In genomic region chr1:62436039-62436465, GRCh38 we compare ENCODE assay signal across 8 cellular contexts. TPM values are rescaled to one million over a fixed set of nuclear protein-coding genes. Genes with fewer than 3 reads are reported as not detected.
DNase-seq lines count a peak whose midpoint lies in the region; ATAC-seq and TF ChIP-seq lines count a peak whose summit lies in the region.

No MANE protein-coding gene starts in this region.

- H4K12ac ChIP-seq in trophoblast cell (ENCODE audit: low read depth, low read length): peak overlapping the region; percentile 69

- H3K23ac ChIP-seq in trophoblast cell (ENCODE audit: low read length): no peak overlapping the region

- WGBS in gastroesophageal sphincter (ENCODE audit: low coverage in 1 of 2), 2 donors: 0 to 1% methylated on average over 20 to 22 of the region's 45 CpGs
- no CpG with 5 or more reads among the region's 45 CpGs for WGBS in trophoblast cell (ENCODE audit: extremely low coverage, insufficient coverage, insufficient read length)

- H2AK5ac ChIP-seq in trophoblast cell (ENCODE audit: low read length): peak overlapping the region; percentile 25

- H4K8ac ChIP-seq in trophoblast cell (ENCODE audit: low read depth, low read length): peak overlapping the region; percentile 88

- H3K4me2 ChIP-seq in Karpas-422 (ENCODE audit: low read depth, low read length, poor library complexity, severe bottlenecking) (peak overlapping the region; percentile 82), trophoblast cell (ENCODE audit: low read length) (peak overlapping the region; percentile 76)

- TF ChIP-seq POLR2A in gastroesophageal sphincter (IDR thresholded peaks at IDR 0.05): peak; percentile 86 to 94

- H3K79me2 ChIP-seq in Karpas-422 (ENCODE audit: low read length) (peaks cover 49% of the 10 kb centered on the region), trophoblast cell (ENCODE audit: control insufficient read depth, insufficient read depth, low read length, poor library complexity) (peaks cover 15% of the 10 kb centered on the region)

- ATAC-seq in gastroesophageal sphincter (peak; percentile 90), GM18517 (IDR thresholded peaks at IDR 0.05; ENCODE audit: unreplicated experiment) (no peak)

- H3K18ac ChIP-seq in trophoblast cell (ENCODE audit: low read length): peak overlapping the region; percentile 58

- no peak overlapping the region for H2BK12ac ChIP-seq in trophoblast cell (ENCODE audit: low read length)

- H3K36me3 ChIP-seq in Karpas-422 (ENCODE audit: insufficient read depth, low read length) (peaks cover 7% of the 10 kb centered on the region; the same call in 1 of the 2 replicates), gastroesophageal sphincter (peaks cover 0 to 5% of the 10 kb centered on the region in 2 donors), trophoblast cell (ENCODE audit: control insufficient read depth in 1 of 2, insufficient read depth in 2 of 2, low read length in 2 of 2) (no peaks in the 10 kb centered on the region)

- H3K4ac ChIP-seq in trophoblast cell (ENCODE audit: low read depth, low read length): peak overlapping the region; percentile 37

- peak; percentile 100 for DNase-seq in NCI-H2227 (lab: John Stamatoyannopoulos, UW; ENCODE audit: unreplicated experiment)
- DNase-seq in NCI-H2227 treated with DMSO at 0.1 percent for 48 hours (lab: John Stamatoyannopoulos, UW): no peak
- DNase-seq in Karpas-422: no peak
- DNase-seq in activated gamma-delta T cell (lab: John Stamatoyannopoulos, UW): peak; percentile 93
- DNase-seq in trophoblast cell: peak in 1 of 2 donors; percentile 100
- DNase-seq in SIG-M5 (lab: John Stamatoyannopoulos, UW): no peak

- H3K27me3 ChIP-seq in Karpas-422 (ENCODE audit: low read length) (no peaks in the 10 kb centered on the region), gastroesophageal sphincter (no peaks in the 10 kb centered on the region), trophoblast cell (ENCODE audit: insufficient read depth, low read length) (no peaks in the 10 kb centered on the region)

- peak overlapping the region; percentile 93 for H4K91ac ChIP-seq in trophoblast cell (ENCODE audit: low read depth, low read length)

- H3K9ac ChIP-seq in Karpas-422 (ENCODE audit: low read length) (peak overlapping the region; percentile 84), trophoblast cell (ENCODE audit: low read length) (peak overlapping the region; percentile 89)

- peaks cover 21% of the 10 kb centered on the region for H4K20me1 ChIP-seq in Karpas-422 (ENCODE audit: insufficient read depth, low read depth, low read length)

- H3K9me2 ChIP-seq in Karpas-422 (replicated peaks; ENCODE audit: insufficient read depth, low read length): no peaks in the 10 kb centered on the region

- no peak for TF ChIP-seq EP300 in gastroesophageal sphincter (IDR thresholded peaks at IDR 0.05)

- no peaks in the 10 kb centered on the region for H3K9me3 ChIP-seq in Karpas-422 (ENCODE audit: low read length)
- H3K9me3 ChIP-seq in gastroesophageal sphincter: no peaks in the 10 kb centered on the region
- peaks cover 2% of the 10 kb centered on the region for H3K9me3 ChIP-seq in trophoblast cell (ENCODE audit: insufficient read depth, low read depth, low read length)

- H3K4me1 ChIP-seq in Karpas-422 (ENCODE audit: low read length) (peaks cover 37% of the 10 kb centered on the region), gastroesophageal sphincter (peaks cover 3 to 41% (median 17%) of the 10 kb centered on the region in 3 donors), trophoblast cell (ENCODE audit: control insufficient read depth in 1 of 2, insufficient read depth in 2 of 2, low read length in 2 of 2) (peaks cover 0 to 4% of the 10 kb centered on the region in 2 experiments)

- H3K14ac ChIP-seq in trophoblast cell (ENCODE audit: low read length): peak overlapping the region; percentile 69

- peak overlapping the region; percentile 83 for H3K27ac ChIP-seq in Karpas-422 (ENCODE audit: low read length)
- H3K27ac ChIP-seq in gastroesophageal sphincter: peak overlapping the region; percentile 83 to 99 (median 95)
- peak overlapping the region; percentile 94 for H3K27ac ChIP-seq in trophoblast cell (ENCODE audit: low read depth, low read length)

- H2BK120ac ChIP-seq in trophoblast cell (ENCODE audit: insufficient read depth, low read length, poor library complexity): peak overlapping the region; percentile 49

- H3K79me1 ChIP-seq in trophoblast cell (ENCODE audit: low read length): peaks cover 15% of the 10 kb centered on the region

- peak overlapping the region; percentile 81 for H3K4me3 ChIP-seq in Karpas-422 (ENCODE audit: low read length)
- H3K4me3 ChIP-seq in gastroesophageal sphincter: peak overlapping the region; percentile 96 to 99
- H3K4me3 ChIP-seq in trophoblast cell (ENCODE audit: low read depth, low read length): peak overlapping the region; percentile 74

- TF ChIP-seq CTCF in gastroesophageal sphincter (IDR thresholded peaks at IDR 0.05): no peak

- H2AFZ ChIP-seq in Karpas-422 (ENCODE audit: low read length): peak overlapping the region; percentile 37; the same call in 1 of the 2 replicates
- H2AFZ ChIP-seq in trophoblast cell (ENCODE audit: insufficient read depth, low read length, poor library complexity): peak overlapping the region; percentile 38

- peak overlapping the region; percentile 56 for H2BK5ac ChIP-seq in trophoblast cell (ENCODE audit: low read depth, low read length, poor library complexity)

RNA-seq across cellular contexts. Expression of gene USP1, which starts 0.8 kb away (rescaled TPM):
- 26.1 and 37.5 TPM in 2 replicates for total RNA-seq in Karpas-422 (2014; rRNA removed; shearing (Covaris generic); ENCODE audit: low replicate concordance)
- 10 to 100 TPM; 23.0 to 39.9 (median 33.7) TPM for total RNA-seq in gastroesophageal sphincter
- polyA plus RNA-seq in trophoblast cell (2013): 24.4 and 24.9 TPM in 2 replicates

Comparison
In these comparisons a context has a peak if more than half of its experiments do, and no peak if none do; other contexts are left out.
1. DNase-seq: peak in NCI-H2227 (single experiment) and activated gamma-delta T cell (single experiment); none in NCI-H2227 treated with DMSO at 0.1 percent for 48 hours (single experiment), Karpas-422 (single experiment) and SIG-M5 (single experiment).
2. Peak in every context shown above with its lines, with median percentiles within 50 percentile points of each other: H3K27ac ChIP-seq and H3K4me3 ChIP-seq.